In the genomic region with DNA sequence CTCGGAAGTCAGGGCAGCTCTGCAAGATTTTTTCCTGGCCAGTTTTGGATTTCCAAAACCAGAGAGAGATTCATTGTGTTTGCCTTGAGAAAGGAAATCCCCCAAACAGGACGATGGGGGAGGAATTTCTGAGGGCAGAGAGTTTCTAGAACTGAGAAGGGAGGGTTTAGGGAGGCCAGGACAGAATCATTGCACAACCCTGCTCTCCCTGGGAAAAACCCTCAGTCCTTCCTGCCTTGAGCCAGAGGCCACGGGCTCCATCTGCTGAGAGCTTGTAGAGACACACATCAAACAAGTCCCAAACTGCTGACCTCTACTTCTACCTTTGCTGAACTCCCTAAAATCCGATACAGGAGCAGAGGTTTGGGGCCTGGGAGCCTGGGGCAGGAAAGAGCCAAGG, we compare ENCODE assay signal across 1 cellular context.
TF ChIP-seq lines count a peak whose summit lies in the region.

No MANE protein-coding gene starts in this region.

TF ChIP-seq in HepG2, 621 proteins besides CTCF, POLR2A, EP300 and RAD21 (continued from another document):
- TF ChIP-seq, protein P1, sequence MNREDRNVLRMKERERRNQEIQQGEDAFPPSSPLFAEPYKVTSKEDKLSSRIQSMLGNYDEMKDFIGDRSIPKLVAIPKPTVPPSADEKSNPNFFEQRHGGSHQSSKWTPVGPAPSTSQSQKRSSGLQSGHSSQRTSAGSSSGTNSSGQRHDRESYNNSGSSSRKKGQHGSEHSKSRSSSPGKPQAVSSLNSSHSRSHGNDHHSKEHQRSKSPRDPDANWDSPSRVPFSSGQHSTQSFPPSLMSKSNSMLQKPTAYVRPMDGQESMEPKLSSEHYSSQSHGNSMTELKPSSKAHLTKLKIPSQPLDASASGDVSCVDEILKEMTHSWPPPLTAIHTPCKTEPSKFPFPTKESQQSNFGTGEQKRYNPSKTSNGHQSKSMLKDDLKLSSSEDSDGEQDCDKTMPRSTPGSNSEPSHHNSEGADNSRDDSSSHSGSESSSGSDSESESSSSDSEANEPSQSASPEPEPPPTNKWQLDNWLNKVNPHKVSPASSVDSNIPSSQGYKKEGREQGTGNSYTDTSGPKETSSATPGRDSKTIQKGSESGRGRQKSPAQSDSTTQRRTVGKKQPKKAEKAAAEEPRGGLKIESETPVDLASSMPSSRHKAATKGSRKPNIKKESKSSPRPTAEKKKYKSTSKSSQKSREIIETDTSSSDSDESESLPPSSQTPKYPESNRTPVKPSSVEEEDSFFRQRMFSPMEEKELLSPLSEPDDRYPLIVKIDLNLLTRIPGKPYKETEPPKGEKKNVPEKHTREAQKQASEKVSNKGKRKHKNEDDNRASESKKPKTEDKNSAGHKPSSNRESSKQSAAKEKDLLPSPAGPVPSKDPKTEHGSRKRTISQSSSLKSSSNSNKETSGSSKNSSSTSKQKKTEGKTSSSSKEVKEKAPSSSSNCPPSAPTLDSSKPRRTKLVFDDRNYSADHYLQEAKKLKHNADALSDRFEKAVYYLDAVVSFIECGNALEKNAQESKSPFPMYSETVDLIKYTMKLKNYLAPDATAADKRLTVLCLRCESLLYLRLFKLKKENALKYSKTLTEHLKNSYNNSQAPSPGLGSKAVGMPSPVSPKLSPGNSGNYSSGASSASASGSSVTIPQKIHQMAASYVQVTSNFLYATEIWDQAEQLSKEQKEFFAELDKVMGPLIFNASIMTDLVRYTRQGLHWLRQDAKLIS (CRISPR knock-in tag; IDR thresholded peaks at IDR 0.05): no peak
- TF ChIP-seq NFYC (CRISPR knock-in tag; IDR thresholded peaks at IDR 0.05): no peak
- TF ChIP-seq ZNF619 (CRISPR knock-in tag; IDR thresholded peaks at IDR 0.05): no peak
- TF ChIP-seq ZNF337 (CRISPR knock-in tag; IDR thresholded peaks at IDR 0.05; ENCODE audit: borderline replicate concordance, low read depth): no peak
- TF ChIP-seq RXRB (CRISPR knock-in tag; IDR thresholded peaks at IDR 0.05; ENCODE audit: borderline replicate concordance): no peak
